In genomic region chr11:93532285-93532789, GRCh38 we compare ENCODE assay signal across 13 cellular contexts. TPM values are rescaled to one million over a fixed set of nuclear protein-coding genes. Genes with fewer than 3 reads are reported as not detected.
DNase-seq lines count a peak whose midpoint lies in the region; ATAC-seq, FAIRE-seq and TF ChIP-seq lines count a peak whose summit lies in the region.
"Had no signal": no experiment of that assay in that cellular context is flagged by ENCODE, and none has a peak within 500 bp of the region (broad histone marks: within the 10 kb centered on the region; RNA-seq: fewer than 3 reads in every experiment).

No MANE protein-coding gene starts in this region.

- H3K4me3 ChIP-seq in BLaER1 (no peak overlapping the region), astrocyte (ENCODE audit: insufficient read depth, low read depth, low read length) (no peak overlapping the region)
- no peak overlapping the region for H3K4me3 ChIP-seq in naive thymus-derived CD4-positive, alpha-beta T cell (ENCODE audit: low read length)
- H3K4me3 ChIP-seq: prostate gland had no signal

- H3K9me3 Mint-ChIP-seq in astrocyte (ENCODE audit: unreplicated experiment) = peaks cover 3% of the 10 kb centered on the region
- no peaks in the 10 kb centered on the region for H3K9me3 Mint-ChIP-seq in naive thymus-derived CD4-positive, alpha-beta T cell

- H3K9me3 ChIP-seq in BLaER1 (no peaks in the 10 kb centered on the region), astrocyte (ENCODE audit: insufficient read depth, low read depth, low read length) (no peaks in the 10 kb centered on the region)
- no peaks in the 10 kb centered on the region for H3K9me3 ChIP-seq in naive thymus-derived CD4-positive, alpha-beta T cell (ENCODE audit: control insufficient read depth in 2 of 3, low read length in 3 of 3)
- H3K9me3 ChIP-seq: prostate gland had no signal

- ATAC-seq in GM19035 (IDR thresholded peaks at IDR 0.05; ENCODE audit: unreplicated experiment) (peak; percentile 33), HG03342 (IDR thresholded peaks at IDR 0.05; ENCODE audit: unreplicated experiment) (peak; percentile 35)
- no peak for ATAC-seq in naive thymus-derived CD4-positive, alpha-beta T cell

- POLR2A ChIA-PET in naive thymus-derived CD4-positive, alpha-beta T cell (lab: Charles Lee) = no interaction called here

- peaks cover 11% of the 10 kb centered on the region for H3K36me3 Mint-ChIP-seq in astrocyte (ENCODE audit: low read depth, unreplicated experiment)
- H3K36me3 Mint-ChIP-seq in naive thymus-derived CD4-positive, alpha-beta T cell = peaks cover 0 to 5% (median 0%) of the 10 kb centered on the region in 5 donors

- no peak overlapping the region for H2AFZ ChIP-seq in astrocyte (ENCODE audit: low read depth, low read length)

- no peak for TF ChIP-seq CTCF in astrocyte (IDR thresholded peaks at IDR 0.05; ENCODE audit: insufficient read depth, low read depth, low read length)

- no peaks in the 10 kb centered on the region for H3K27me3 Mint-ChIP-seq in astrocyte (ENCODE audit: low read depth, unreplicated experiment)
- H3K27me3 Mint-ChIP-seq in naive thymus-derived CD4-positive, alpha-beta T cell = no peaks in the 10 kb centered on the region

- intact Hi-C loops in naive thymus-derived CD4-positive, alpha-beta T cell (cut with micrococcal nuclease) = no loop called here

- H3K27ac ChIP-seq in BLaER1 (no peak overlapping the region), astrocyte (ENCODE audit: low read depth, low read length) (no peak overlapping the region)
- H3K27ac ChIP-seq in naive thymus-derived CD4-positive, alpha-beta T cell (ENCODE audit: low read depth, low read length) = no peak overlapping the region
- H3K27ac ChIP-seq: C4-2B had no signal

- H3K4me2 ChIP-seq in BLaER1 = peak overlapping the region; percentile 51
- H3K4me2 ChIP-seq in astrocyte (ENCODE audit: low read length) = no peak overlapping the region

- peaks cover 90% of the 10 kb centered on the region for H3K4me1 ChIP-seq in BLaER1
- peaks cover 15% of the 10 kb centered on the region for H3K4me1 ChIP-seq in astrocyte (ENCODE audit: insufficient read depth, low read length)
- H3K4me1 ChIP-seq in naive thymus-derived CD4-positive, alpha-beta T cell (ENCODE audit: control insufficient read depth in 2 of 2, insufficient read depth in 2 of 2, low read length in 2 of 2) = no peaks in the 10 kb centered on the region

- no peak overlapping the region for H3K9ac ChIP-seq in BLaER1
- H3K9ac ChIP-seq in astrocyte (ENCODE audit: low read length) = no peak overlapping the region

- H4K20me1 ChIP-seq in BLaER1 (peaks cover 45% of the 10 kb centered on the region), astrocyte (ENCODE audit: insufficient read depth, low read length) (peaks cover 62% of the 10 kb centered on the region)

- H3K27ac Mint-ChIP-seq in astrocyte (ENCODE audit: unreplicated experiment) = peak overlapping the region; percentile 34
- peak overlapping the region in 1 of 9 donors; percentile 55 for H3K27ac Mint-ChIP-seq in naive thymus-derived CD4-positive, alpha-beta T cell

- CTCF ChIA-PET in naive thymus-derived CD4-positive, alpha-beta T cell (lab: Charles Lee) = no interaction called here

- peak; percentile 39 for DNase-seq in astrocyte (ENCODE audit: low read depth)
- no peak for DNase-seq in naive thymus-derived CD4-positive, alpha-beta T cell
- no peak for DNase-seq in SHP77 treated with DMSO at 0.1 percent for 48 hours (lab: John Stamatoyannopoulos, UW)
- DNase-seq in NCI-H1417 treated with DMSO at 0.1 percent for 48 hours (lab: John Stamatoyannopoulos, UW) = no peak
- no peak for DNase-seq in stimulated activated CD4-positive, alpha-beta T cell treated with anti-CD3 and anti-CD28 coated beads, Interleukin-4, amount 100 ng/mL, for 4 hours
- DNase-seq: effector CD8-positive, alpha-beta T cell; GOT3; NCI-H1105 had no signal

- H3K79me2 ChIP-seq in astrocyte (ENCODE audit: insufficient read depth, low read length) = peaks cover 8% of the 10 kb centered on the region

- no peak for FAIRE-seq in astrocyte (lab: Jason Lieb, UNC)

- H3K4me1 Mint-ChIP-seq in astrocyte (ENCODE audit: low read depth, unreplicated experiment) = peaks cover 68% of the 10 kb centered on the region
- peaks cover 7 to 77% (median 26%) of the 10 kb centered on the region in 7 donors for H3K4me1 Mint-ChIP-seq in naive thymus-derived CD4-positive, alpha-beta T cell

- no peak overlapping the region for H3K4me3 Mint-ChIP-seq in astrocyte (ENCODE audit: unreplicated experiment)
- H3K4me3 Mint-ChIP-seq in naive thymus-derived CD4-positive, alpha-beta T cell = peak overlapping the region in 1 of 10 donors; percentile 2

- no peaks in the 10 kb centered on the region for H3K36me3 ChIP-seq in BLaER1
- H3K36me3 ChIP-seq in astrocyte (ENCODE audit: insufficient read depth, low read length) = no peaks in the 10 kb centered on the region
- no peaks in the 10 kb centered on the region for H3K36me3 ChIP-seq in naive thymus-derived CD4-positive, alpha-beta T cell (ENCODE audit: control insufficient read depth in 2 of 3, insufficient read depth in 3 of 3, low read length in 3 of 3)
- H3K36me3 ChIP-seq: prostate gland had no signal

- H3K27me3 ChIP-seq in BLaER1 = no peaks in the 10 kb centered on the region
- H3K27me3 ChIP-seq in astrocyte (ENCODE audit: insufficient read depth, low read length) = no peaks in the 10 kb centered on the region
- H3K27me3 ChIP-seq in naive thymus-derived CD4-positive, alpha-beta T cell (ENCODE audit: control insufficient read depth in 2 of 2, insufficient read depth in 2 of 2, low read length in 2 of 2) = no peaks in the 10 kb centered on the region

RNA-seq across cellular contexts. Expression of gene SMCO4, which starts 10.9 kb away (rescaled TPM):
- 29.3 and 36.6 TPM in 2 replicates for total RNA-seq in astrocyte
- 10 to 100 TPM in 2 of 5 experiments, 1 to 10 TPM in 3; 2.9 to 34.7 (median 5.9) TPM for total RNA-seq in naive thymus-derived CD4-positive, alpha-beta T cell
- polyA plus RNA-seq in naive thymus-derived CD4-positive, alpha-beta T cell = 1 to 10 TPM in 1 of 2 donors, under 1 TPM in 1; 0.97 to 3.9 TPM
